In the genomic region with DNA sequence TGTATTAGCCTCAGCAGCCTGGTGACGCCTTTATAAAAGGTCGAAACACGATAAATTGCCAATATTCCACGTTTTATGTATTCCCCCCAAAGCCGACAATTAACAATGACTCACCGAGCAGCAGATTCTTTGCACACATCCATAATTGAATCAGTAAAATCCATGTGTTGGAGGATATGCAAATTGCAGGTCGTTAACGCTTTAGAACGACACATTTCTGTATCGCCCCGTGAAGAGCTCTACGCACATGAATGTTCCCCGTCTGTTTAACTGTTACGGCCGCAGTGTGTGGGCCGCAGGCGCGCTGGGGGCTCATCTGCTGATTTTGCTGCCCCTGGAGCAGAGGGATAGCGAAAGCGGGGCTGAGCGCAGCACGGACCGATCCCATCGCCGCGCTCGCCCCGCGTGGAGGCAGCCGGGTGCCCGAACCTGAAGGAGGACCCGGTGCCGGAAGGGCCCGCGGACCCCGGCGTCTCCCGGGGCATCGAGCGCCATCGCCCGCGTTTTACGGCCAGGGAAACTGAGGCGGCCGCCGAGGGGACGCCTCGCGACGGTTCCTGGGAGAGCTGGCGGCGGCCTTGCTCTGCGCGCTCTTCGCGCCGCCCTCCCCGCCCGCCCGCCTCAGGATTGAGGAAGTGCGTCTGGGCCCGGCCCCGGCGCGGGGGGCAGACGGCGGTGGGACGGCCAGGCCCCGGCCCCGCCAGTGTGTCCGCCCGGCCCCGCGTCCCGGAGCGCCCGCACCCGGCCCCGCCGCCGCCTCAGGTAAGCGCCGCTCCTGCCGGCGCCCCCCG, we compare ENCODE assay signal across 8 cellular contexts. TPM values are rescaled to one million over a fixed set of nuclear protein-coding genes. Genes with fewer than 3 reads are reported as not detected.
DNase-seq lines count a peak whose midpoint lies in the region; ATAC-seq and TF ChIP-seq lines count a peak whose summit lies in the region.

A gene with protein sequence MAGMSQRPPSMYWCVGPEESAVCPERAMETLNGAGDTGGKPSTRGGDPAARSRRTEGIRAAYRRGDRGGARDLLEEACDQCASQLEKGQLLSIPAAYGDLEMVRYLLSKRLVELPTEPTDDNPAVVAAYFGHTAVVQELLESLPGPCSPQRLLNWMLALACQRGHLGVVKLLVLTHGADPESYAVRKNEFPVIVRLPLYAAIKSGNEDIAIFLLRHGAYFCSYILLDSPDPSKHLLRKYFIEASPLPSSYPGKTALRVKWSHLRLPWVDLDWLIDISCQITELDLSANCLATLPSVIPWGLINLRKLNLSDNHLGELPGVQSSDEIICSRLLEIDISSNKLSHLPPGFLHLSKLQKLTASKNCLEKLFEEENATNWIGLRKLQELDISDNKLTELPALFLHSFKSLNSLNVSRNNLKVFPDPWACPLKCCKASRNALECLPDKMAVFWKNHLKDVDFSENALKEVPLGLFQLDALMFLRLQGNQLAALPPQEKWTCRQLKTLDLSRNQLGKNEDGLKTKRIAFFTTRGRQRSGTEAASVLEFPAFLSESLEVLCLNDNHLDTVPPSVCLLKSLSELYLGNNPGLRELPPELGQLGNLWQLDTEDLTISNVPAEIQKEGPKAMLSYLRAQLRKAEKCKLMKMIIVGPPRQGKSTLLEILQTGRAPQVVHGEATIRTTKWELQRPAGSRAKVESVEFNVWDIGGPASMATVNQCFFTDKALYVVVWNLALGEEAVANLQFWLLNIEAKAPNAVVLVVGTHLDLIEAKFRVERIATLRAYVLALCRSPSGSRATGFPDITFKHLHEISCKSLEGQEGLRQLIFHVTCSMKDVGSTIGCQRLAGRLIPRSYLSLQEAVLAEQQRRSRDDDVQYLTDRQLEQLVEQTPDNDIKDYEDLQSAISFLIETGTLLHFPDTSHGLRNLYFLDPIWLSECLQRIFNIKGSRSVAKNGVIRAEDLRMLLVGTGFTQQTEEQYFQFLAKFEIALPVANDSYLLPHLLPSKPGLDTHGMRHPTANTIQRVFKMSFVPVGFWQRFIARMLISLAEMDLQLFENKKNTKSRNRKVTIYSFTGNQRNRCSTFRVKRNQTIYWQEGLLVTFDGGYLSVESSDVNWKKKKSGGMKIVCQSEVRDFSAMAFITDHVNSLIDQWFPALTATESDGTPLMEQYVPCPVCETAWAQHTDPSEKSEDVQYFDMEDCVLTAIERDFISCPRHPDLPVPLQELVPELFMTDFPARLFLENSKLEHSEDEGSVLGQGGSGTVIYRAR (N-terminal part only) (plus strand): TSS at position 668 of the 791 bp plus-strand sequence. CDS start 5,276 bp downstream, outside the sequence.

- H3K4me3 ChIP-seq in adrenal gland (peak within 1 kb of the TSS in 2 of 4 donors; percentile 45 to 56), hepatocyte (peak within 1 kb of the TSS; percentile 77), skeletal muscle cell (ENCODE audit: low read depth, low read length) (peak within 1 kb of the TSS; percentile 71)

- peak within 1 kb of the TSS in 3 of 5 donors; percentile 52 to 68 (median 64) for H3K27ac ChIP-seq in adrenal gland
- H3K27ac ChIP-seq in hepatocyte, result peak within 1 kb of the TSS; percentile 31

- peak within 1 kb of the TSS; percentile 98 for H3K4me2 ChIP-seq in hepatocyte

- H3K36me3 ChIP-seq in adrenal gland (replicated peaks in 1 of 2) (no peaks in the 10 kb centered on the region), hepatocyte (replicated peaks; ENCODE audit: insufficient read depth, low read depth) (no peaks in the 10 kb centered on the region)

- peak within 1 kb of the TSS; percentile 93 for H2AFZ ChIP-seq in hepatocyte

- no peaks in the 10 kb centered on the region for H3K79me2 ChIP-seq in hepatocyte

- no peaks in the 10 kb centered on the region for H3K9me2 ChIP-seq in hepatocyte (replicated peaks; ENCODE audit: insufficient read depth)

- H3K9me3 ChIP-seq in adrenal gland (replicated peaks in 1 of 3) (no peaks in the 10 kb centered on the region), hepatocyte (ENCODE audit: low read depth) (no peaks in the 10 kb centered on the region)

- 1 to 4% (median 2%) methylated on average over 15 to 87 of the region's 87 CpGs for whole genome bisulfite sequencing in adrenal gland, 4 donors
- WGBS in hepatocyte (ENCODE audit: low lambda C conversion rate, missing lambda C conversion rate), result 4% methylated on average over 54 of the region's 87 CpGs

- peak; percentile 13 for ATAC-seq in GM21717 (IDR thresholded peaks at IDR 0.05; ENCODE audit: unreplicated experiment)
- ATAC-seq in HG03457 (IDR thresholded peaks at IDR 0.05; ENCODE audit: unreplicated experiment), result no peak

- H3K4me1 ChIP-seq in adrenal gland (replicated peaks in 1 of 2) (peaks cover 0 to 10% of the 10 kb centered on the region in 2 donors), hepatocyte (ENCODE audit: insufficient read depth) (peaks cover 6% of the 10 kb centered on the region)

- TF ChIP-seq CTCF in adrenal gland (IDR thresholded peaks at IDR 0.05), result no peak
- no peak for TF ChIP-seq CTCF in hepatocyte (IDR thresholded peaks at IDR 0.05; ENCODE audit: poor library complexity)

- H3K27me3 ChIP-seq in adrenal gland (peaks cover 15% of the 10 kb centered on the region), hepatocyte (peaks cover 43% of the 10 kb centered on the region)

- TF ChIP-seq POLR2A in adrenal gland (IDR thresholded peaks at IDR 0.05), result no peak

- H4K20me1 ChIP-seq in hepatocyte (ENCODE audit: insufficient read depth, poor library complexity, severe bottlenecking), result no peaks in the 10 kb centered on the region

- DNase-seq in Daoy (ENCODE audit: low read depth) (peak; percentile 50), NCI-H1105 treated with DMSO at 0.1 percent for 48 hours (lab: John Stamatoyannopoulos, UW) (peak; percentile 53), adrenal gland (peak in 2 of 7 donors; percentile 16 to 28), hepatocyte (ENCODE audit: low spot score) (peak; percentile 56), skeletal muscle cell (ENCODE audit: low read depth) (no peak), cortex of kidney (lab: John Stamatoyannopoulos, UW) (no peak)

- intact Hi-C loops in adrenal gland (cut with DNase I), result loop anchor here (5.0 kb wide), 1 partner anchor 88 kb away; no protein-coding TSS in a partner anchor

RNA-seq across cellular contexts. Expression of the gene that starts here (rescaled TPM):
- total RNA-seq in Daoy (2014; rRNA removed; shearing (Covaris generic)), result 7.1 and 7.2 TPM in 2 replicates
- total RNA-seq in adrenal gland, result 10 to 100 TPM in 3 of 8 donors, 1 to 10 TPM in 5; 3.4 to 13.1 (median 9.3) TPM
- polyA plus RNA-seq in adrenal gland, result 1 to 10 TPM; 2.3 to 6.9 (median 3.2) TPM
- 2.1 and 2.6 TPM in 2 replicates for total RNA-seq in hepatocyte
- 2.1 and 2.7 TPM in 2 replicates for polyA plus RNA-seq in hepatocyte

Comparison
In these comparisons a context has a peak if more than half of its experiments do, and no peak if none do; other contexts are left out.
1. DNase-seq: peak in Daoy (single experiment), NCI-H1105 treated with DMSO at 0.1 percent for 48 hours (single experiment) and hepatocyte (single experiment); none in skeletal muscle cell (single experiment) and cortex of kidney (single experiment).